Comparison of ENCODE assay signal across 10 cellular contexts in the genomic region with DNA sequence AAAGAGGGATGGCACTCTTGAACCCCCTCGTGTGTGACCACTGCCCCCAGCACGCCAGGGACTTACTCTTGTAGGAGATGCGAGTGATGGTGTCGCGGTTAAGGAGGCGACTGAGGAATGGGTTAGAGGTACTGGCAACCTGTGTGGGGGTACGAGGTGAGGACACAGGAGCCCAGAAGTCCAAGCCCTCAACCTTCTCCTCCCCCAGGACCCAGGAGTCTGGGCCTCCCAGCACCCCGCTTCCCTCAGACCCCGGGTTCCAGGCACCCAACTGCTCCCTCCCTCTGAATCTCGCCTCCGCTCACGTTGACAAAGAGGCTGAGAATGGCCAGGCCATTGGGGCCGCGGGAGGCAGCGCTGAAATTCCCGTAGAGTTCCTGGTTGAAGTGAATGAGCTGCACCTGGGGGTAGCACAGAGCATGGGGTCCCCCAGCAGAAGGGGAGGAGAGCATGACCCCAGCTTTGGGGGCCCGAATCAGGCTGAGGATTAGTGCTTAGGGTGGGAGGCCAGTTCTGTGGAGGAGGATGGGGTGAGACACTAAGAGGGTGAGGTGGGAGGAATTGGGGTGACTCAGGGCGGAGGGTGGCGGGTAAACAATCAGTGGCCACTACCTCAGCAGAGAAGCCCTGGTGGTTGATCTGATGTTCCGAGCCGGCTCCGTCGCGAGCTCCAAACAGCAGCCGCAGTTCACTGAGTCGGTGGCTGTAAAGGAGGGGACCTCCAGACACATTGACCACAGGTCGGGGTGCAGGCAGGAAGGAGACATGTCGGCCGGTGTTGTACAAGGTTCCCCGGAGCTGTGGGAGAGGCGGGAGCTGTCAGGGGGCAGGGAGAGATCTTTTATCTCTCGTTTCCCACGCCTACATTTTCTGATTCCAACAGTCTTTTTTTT. TPM values are rescaled to one million over a fixed set of nuclear protein-coding genes. Genes with fewer than 3 reads are reported as not detected.
DNase-seq lines count a peak whose midpoint lies in the region; ATAC-seq and TF ChIP-seq lines count a peak whose summit lies in the region.
"Had no signal": no experiment of that assay in that cellular context is flagged by ENCODE, and none has a peak within 500 bp of the region (broad histone marks: within the 10 kb centered on the region; RNA-seq: fewer than 3 reads in every experiment).

No MANE protein-coding gene starts in this region.

- H3K4me3 ChIP-seq in SK-N-MC, result no peak overlapping the region

- no peak for TF ChIP-seq CTCF in glutamatergic neuron (IDR thresholded peaks at IDR 0.05; ENCODE audit: partially characterized antibody, unreplicated experiment)

- H3K9me3 Mint-ChIP-seq in activated T-cell treated with anti-CD3 and anti-CD28 coated beads, Interleukin-2, amount 50 U/mL, for 4 hours, result no peaks in the 10 kb centered on the region
- peaks cover 6% of the 10 kb centered on the region for H3K9me3 Mint-ChIP-seq in glutamatergic neuron (ENCODE audit: unreplicated experiment)
- peaks cover 4% of the 10 kb centered on the region for H3K9me3 Mint-ChIP-seq in stimulated activated memory B cell treated with anti-CD40 and anti-IgM and Interleukin-4, amounts not matched to agents 10 μg/mL and 1 μg/mL and 100 μg/mL, for 72 hours

- no peak for ATAC-seq in activated T-cell treated with anti-CD3 and anti-CD28 coated beads, Interleukin-2, amount 50 U/mL, for 4 hours
- ATAC-seq in stimulated activated memory B cell treated with anti-CD40 and anti-IgM and Interleukin-4, amounts not matched to agents 10 μg/mL and 1 μg/mL and 100 μg/mL, for 72 hours, result no peak
- no peak for ATAC-seq in esophagus mucosa

- H3K36me3 Mint-ChIP-seq in activated T-cell treated with anti-CD3 and anti-CD28 coated beads, Interleukin-2, amount 50 U/mL, for 4 hours (ENCODE audit: insufficient read depth), result peaks cover 5% of the 10 kb centered on the region
- H3K36me3 Mint-ChIP-seq in glutamatergic neuron (ENCODE audit: unreplicated experiment), result peaks cover 4% of the 10 kb centered on the region
- peaks cover 7% of the 10 kb centered on the region for H3K36me3 Mint-ChIP-seq in stimulated activated memory B cell treated with anti-CD40 and anti-IgM and Interleukin-4, amounts not matched to agents 10 μg/mL and 1 μg/mL and 100 μg/mL, for 72 hours

- no peaks in the 10 kb centered on the region for H3K9me3 ChIP-seq in SK-N-MC (ENCODE audit: low read depth, low read length)

- no peaks in the 10 kb centered on the region for H3K27me3 Mint-ChIP-seq in activated T-cell treated with anti-CD3 and anti-CD28 coated beads, Interleukin-2, amount 50 U/mL, for 4 hours (ENCODE audit: low read depth)
- H3K27me3 Mint-ChIP-seq in glutamatergic neuron (ENCODE audit: unreplicated experiment), result peaks cover 20% of the 10 kb centered on the region
- no peaks in the 10 kb centered on the region for H3K27me3 Mint-ChIP-seq in stimulated activated memory B cell treated with anti-CD40 and anti-IgM and Interleukin-4, amounts not matched to agents 10 μg/mL and 1 μg/mL and 100 μg/mL, for 72 hours

- H3K36me3 ChIP-seq in SK-N-MC (ENCODE audit: insufficient read depth, low read length), result no peaks in the 10 kb centered on the region

- H3K9ac ChIP-seq in SK-N-MC (ENCODE audit: insufficient read length), result no peak overlapping the region
- H3K9ac ChIP-seq: KMS-11 had no signal

- peaks cover 41% of the 10 kb centered on the region for H3K4me1 Mint-ChIP-seq in activated T-cell treated with anti-CD3 and anti-CD28 coated beads, Interleukin-2, amount 50 U/mL, for 4 hours (ENCODE audit: low read depth)
- H3K4me1 Mint-ChIP-seq in glutamatergic neuron (ENCODE audit: low read depth, unreplicated experiment), result peaks cover 10% of the 10 kb centered on the region
- peaks cover 43% of the 10 kb centered on the region for H3K4me1 Mint-ChIP-seq in stimulated activated memory B cell treated with anti-CD40 and anti-IgM and Interleukin-4, amounts not matched to agents 10 μg/mL and 1 μg/mL and 100 μg/mL, for 72 hours

- H3K27ac ChIP-seq in SK-N-MC, result peak overlapping the region; percentile 25; the same call in 1 of the 2 replicates
- H3K27ac ChIP-seq: KMS-11 had no signal

- peak overlapping the region; percentile 44 for H3K4me3 Mint-ChIP-seq in activated T-cell treated with anti-CD3 and anti-CD28 coated beads, Interleukin-2, amount 50 U/mL, for 4 hours
- peak overlapping the region; percentile 9 for H3K4me3 Mint-ChIP-seq in glutamatergic neuron (ENCODE audit: unreplicated experiment)
- H3K4me3 Mint-ChIP-seq in stimulated activated memory B cell treated with anti-CD40 and anti-IgM and Interleukin-4, amounts not matched to agents 10 μg/mL and 1 μg/mL and 100 μg/mL, for 72 hours, result peak overlapping the region; percentile 4

- H3K27ac Mint-ChIP-seq in glutamatergic neuron (ENCODE audit: unreplicated experiment), result no peak overlapping the region
- H3K27ac Mint-ChIP-seq in stimulated activated memory B cell treated with anti-CD40 and anti-IgM and Interleukin-4, amounts not matched to agents 10 μg/mL and 1 μg/mL and 100 μg/mL, for 72 hours, result peak overlapping the region; percentile 96

- DNase-seq in activated T-cell treated with anti-CD3 and anti-CD28 coated beads, Interleukin-2, amount 50 U/mL, for 4 hours, result no peak
- DNase-seq in activated T-cell treated with anti-CD3 and anti-CD28 coated beads for 4 hours (no peak), SK-N-MC (ENCODE audit: low read depth, low spot score) (no peak), glutamatergic neuron (no peak), GM03348 (ENCODE audit: low spot score) (no peak), HuH-7 (ENCODE audit: low spot score) (no peak)
- DNase-seq: GF-D8 had no signal

RNA-seq across cellular contexts. Expression of a gene that starts 2.5 kb away (rescaled TPM):
- 10 to 100 TPM in 2 of 3 donors, 1 to 10 TPM in 1; 6.7 to 12.3 (median 11.2) TPM for total RNA-seq in activated T-cell treated with anti-CD3 and anti-CD28 coated beads, Interleukin-2, amount 50 U/mL, for 4 hours
- 2.9 TPM for total RNA-seq in glutamatergic neuron (ENCODE audit: unreplicated experiment)
- total RNA-seq in esophagus mucosa, result 6.7 TPM

RNA-seq across cellular contexts. Expression of a gene that starts 6.3 kb away (rescaled TPM):
- total RNA-seq in activated T-cell treated with anti-CD3 and anti-CD28 coated beads, Interleukin-2, amount 50 U/mL, for 4 hours, result 10 to 100 TPM in 1 of 3 donors, 1 to 10 TPM in 2; 8.8 to 11.6 (median 9.1) TPM
- total RNA-seq in glutamatergic neuron (ENCODE audit: unreplicated experiment) (7.8 TPM), esophagus mucosa (3.1 TPM)

RNA-seq across cellular contexts. Expression of a gene that starts 20.4 kb away (rescaled TPM):
- total RNA-seq in activated T-cell treated with anti-CD3 and anti-CD28 coated beads, Interleukin-2, amount 50 U/mL, for 4 hours, result 10 to 100 TPM; 39.8 to 43.1 (median 40.6) TPM
- total RNA-seq in glutamatergic neuron (ENCODE audit: unreplicated experiment) (146 TPM), esophagus mucosa (7.7 TPM)

RNA-seq across cellular contexts. Expression of a gene that starts 20.8 kb away (rescaled TPM):
- 1,000 to 10,000 TPM; 2,406 to 2,595 (median 2,478) TPM for total RNA-seq in activated T-cell treated with anti-CD3 and anti-CD28 coated beads, Interleukin-2, amount 50 U/mL, for 4 hours
- total RNA-seq in glutamatergic neuron (ENCODE audit: unreplicated experiment) (1,011 TPM), esophagus mucosa (1,668 TPM)

RNA-seq across cellular contexts. Expression of a gene that starts 24.9 kb away (rescaled TPM):
- total RNA-seq in activated T-cell treated with anti-CD3 and anti-CD28 coated beads, Interleukin-2, amount 50 U/mL, for 4 hours, result 10 to 100 TPM; 11.3 to 15.7 (median 13.1) TPM
- total RNA-seq in glutamatergic neuron (ENCODE audit: unreplicated experiment) (1.5 TPM), esophagus mucosa (6.5 TPM)
